8 cellular contexts compared by ENCODE assay signal in the genomic region with DNA sequence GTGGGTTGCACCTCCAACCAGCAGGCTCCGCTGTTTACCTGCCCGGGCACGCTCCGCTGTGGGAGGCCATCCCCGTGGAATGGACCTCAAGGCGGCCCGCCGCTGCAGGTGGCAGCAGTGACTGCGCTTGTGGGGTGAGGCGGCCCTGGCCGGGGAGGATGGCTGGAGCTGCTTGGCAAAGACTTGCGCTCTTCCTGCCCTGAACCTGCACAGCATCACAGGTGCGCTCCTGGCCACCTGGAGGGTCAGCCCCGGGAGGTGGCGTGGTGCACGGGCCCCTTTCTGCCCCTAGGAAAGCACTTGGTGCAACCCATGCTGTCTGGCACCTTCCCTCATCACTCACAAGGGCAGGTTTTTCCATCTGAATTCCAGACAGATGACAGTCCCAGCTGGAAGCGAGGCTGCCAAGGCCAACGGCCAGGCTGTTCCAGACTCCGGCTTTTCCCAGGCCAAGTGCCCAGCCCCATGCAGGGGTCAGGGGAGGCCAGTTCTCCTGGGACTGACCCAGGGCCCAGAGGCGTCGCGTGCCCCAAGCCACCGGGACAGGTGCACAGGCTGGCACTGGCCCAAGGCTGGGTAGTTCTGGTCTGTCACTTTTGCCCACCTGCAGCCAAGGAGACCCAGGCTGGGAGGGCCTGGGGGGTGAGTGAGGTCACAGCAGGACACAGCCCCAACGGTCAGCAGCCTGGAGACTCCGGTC. TPM values are rescaled to one million over a fixed set of nuclear protein-coding genes. Genes with fewer than 3 reads are reported as not detected.
DNase-seq lines count a peak whose midpoint lies in the region; ATAC-seq lines count a peak whose summit lies in the region.

No MANE protein-coding gene starts in this region.

- no peak overlapping the region for H2AFZ ChIP-seq in trophoblast cell (ENCODE audit: insufficient read depth, low read length, poor library complexity)

- H3K4ac ChIP-seq in trophoblast cell (ENCODE audit: low read depth, low read length): no peak overlapping the region

- no peak overlapping the region for H3K27ac ChIP-seq in trophoblast cell (ENCODE audit: low read depth, low read length)

- no peak overlapping the region for H4K8ac ChIP-seq in trophoblast cell (ENCODE audit: low read depth, low read length)

- WGBS in trophoblast cell (ENCODE audit: extremely low coverage, insufficient coverage, insufficient read length): no CpG with 5 or more reads among the region's 25 CpGs

- DNase-seq in ELF-1 (ENCODE audit: low read depth, low spot score) (peak; percentile 30), NCI-H2107 (lab: John Stamatoyannopoulos, UW) (peak; percentile 73), cerebellar cortex (ENCODE audit: low spot score) (peak; percentile 61), trophoblast cell (peak; percentile 73 to 81), GM19240 (ENCODE audit: insufficient read length, low spot score) (no peak), amniotic stem cell (lab: John Stamatoyannopoulos, UW) (no peak), AML-193 (lab: John Stamatoyannopoulos, UW) (no peak)

- ATAC-seq in GM19324 (IDR thresholded peaks at IDR 0.05; ENCODE audit: low FRiP score, unreplicated experiment): no peak

- H3K18ac ChIP-seq in trophoblast cell (ENCODE audit: low read length): no peak overlapping the region

- no peak overlapping the region for H2BK12ac ChIP-seq in trophoblast cell (ENCODE audit: low read length)

- H3K4me2 ChIP-seq in trophoblast cell (ENCODE audit: low read length): no peak overlapping the region

- no peaks in the 10 kb centered on the region for H3K79me2 ChIP-seq in trophoblast cell (ENCODE audit: control insufficient read depth, insufficient read depth, low read length, poor library complexity)

- H3K9me3 ChIP-seq in trophoblast cell (ENCODE audit: insufficient read depth, low read depth, low read length): peaks cover 6% of the 10 kb centered on the region

- H2BK120ac ChIP-seq in trophoblast cell (ENCODE audit: insufficient read depth, low read length, poor library complexity): no peak overlapping the region

- no peak overlapping the region for H3K23ac ChIP-seq in trophoblast cell (ENCODE audit: low read length)

- H2BK5ac ChIP-seq in trophoblast cell (ENCODE audit: low read depth, low read length, poor library complexity): no peak overlapping the region

- no peaks in the 10 kb centered on the region for H3K4me1 ChIP-seq in trophoblast cell (ENCODE audit: control insufficient read depth in 1 of 2, insufficient read depth in 2 of 2, low read length in 2 of 2)

- no peak overlapping the region for H3K9ac ChIP-seq in trophoblast cell (ENCODE audit: low read length)

- no peak overlapping the region for H2AK5ac ChIP-seq in trophoblast cell (ENCODE audit: low read length)

- H3K36me3 ChIP-seq in trophoblast cell (ENCODE audit: control insufficient read depth in 1 of 2, insufficient read depth in 2 of 2, low read length in 2 of 2): no peaks in the 10 kb centered on the region

- H3K4me3 ChIP-seq in trophoblast cell (ENCODE audit: low read depth, low read length): no peak overlapping the region

- no peak overlapping the region for H4K12ac ChIP-seq in trophoblast cell (ENCODE audit: low read depth, low read length)

- no peaks in the 10 kb centered on the region for H3K27me3 ChIP-seq in trophoblast cell (ENCODE audit: insufficient read depth, low read length)

- no peak overlapping the region for H3K14ac ChIP-seq in trophoblast cell (ENCODE audit: low read length)

- no peak overlapping the region for H4K91ac ChIP-seq in trophoblast cell (ENCODE audit: low read depth, low read length)

- H3K79me1 ChIP-seq in trophoblast cell (ENCODE audit: low read length): no peaks in the 10 kb centered on the region

RNA-seq across cellular contexts. Expression of gene UTS2R, which starts 13.3 kb away (rescaled TPM):
- polyA plus RNA-seq in trophoblast cell (2013): 0.34 and 0.36 TPM in 2 replicates

RNA-seq across cellular contexts. Expression of gene TEX19, which starts 25.8 kb away (rescaled TPM):
- 0.03 and 0.04 TPM in 2 replicates for polyA plus RNA-seq in trophoblast cell (2013)

RNA-seq across cellular contexts. Expression of gene HEXD, which starts 33.3 kb away (rescaled TPM):
- 6.9 and 8.1 TPM in 2 replicates for polyA plus RNA-seq in trophoblast cell (2013)

RNA-seq across cellular contexts. Expression of gene OGFOD3, which starts 33.5 kb away (rescaled TPM):
- 10.2 TPM in 2 replicates for polyA plus RNA-seq in trophoblast cell (2013)

RNA-seq across cellular contexts. Expression of gene SECTM1, which starts 51.3 kb away (rescaled TPM):
- polyA plus RNA-seq in trophoblast cell (2013): 2.4 and 2.6 TPM in 2 replicates

Comparison
In these comparisons a context has a peak if more than half of its experiments do, and no peak if none do; other contexts are left out.
1. DNase-seq: peak in ELF-1 (single experiment), NCI-H2107 (single experiment), cerebellar cortex (single experiment) and trophoblast cell (2 of 2); none in GM19240 (single experiment), amniotic stem cell (single experiment) and AML-193 (0 of 2).